Comparison of ENCODE assay signal across 23 cellular contexts in genomic region chr22:30336752-30337460, GRCh38. TPM values are rescaled to one million over a fixed set of nuclear protein-coding genes. Genes with fewer than 3 reads are reported as not detected.
A peak's percentile ranks its signal among the peaks of the same experiment; 100 is the strongest.
DNase-seq lines count a peak whose midpoint lies in the region; ATAC-seq and TF ChIP-seq lines count a peak whose summit lies in the region.
"Had no signal": no experiment of that assay in that cellular context is flagged by ENCODE, and none has a peak within 500 bp of the region (broad histone marks: within the 10 kb centered on the region; RNA-seq: fewer than 3 reads in every experiment).

No MANE protein-coding gene starts in this region.

- H3K27ac Mint-ChIP-seq in activated CD4-positive, alpha-beta T cell treated with anti-CD3 and anti-CD28 coated beads for 36 hours: peak overlapping the region; percentile 29
- peak overlapping the region; percentile 15 for H3K27ac Mint-ChIP-seq in activated CD8-positive, alpha-beta T cell treated with anti-CD3 and anti-CD28 coated beads for 36 hours
- H3K27ac Mint-ChIP-seq: nephron progenitor cell, type B pancreatic cell had no signal

- POLR2A ChIA-PET in activated CD4-positive, alpha-beta T cell treated with anti-CD3 and anti-CD28 coated beads for 36 hours (lab: Charles Lee): interaction anchor here (0.6 kb wide), 1 partner anchor 585 kb away, joined by 11 read pairs; no protein-coding TSS in a partner anchor
- POLR2A ChIA-PET in activated CD8-positive, alpha-beta T cell treated with anti-CD3 and anti-CD28 coated beads for 36 hours (lab: Charles Lee): interaction anchor here (0.9 to 1.2 kb wide), 3 partner anchors 9 to 20 kb away, joined by 3 read pairs; partner anchors contain the start of genes CCDC157 and SF3A1

- H3K27ac ChIP-seq in heart right ventricle (peak overlapping the region in 5 of 10 donors; percentile 2 to 41 (median 21)), psoas muscle (peak overlapping the region; percentile 50)
- H3K27ac ChIP-seq: brain microvascular endothelial cell, colonic mucosa, KMS-11 had no signal

- intact Hi-C loops in activated CD4-positive, alpha-beta T cell treated with anti-CD3 and anti-CD28 coated beads for 36 hours (cut with DNase I, micrococcal nuclease): no loop called here
- intact Hi-C loops in activated CD8-positive, alpha-beta T cell treated with anti-CD3 and anti-CD28 coated beads for 36 hours (cut with micrococcal nuclease): no loop called here
- intact Hi-C loops in heart right ventricle (cut with DNase I) (no loop called here), psoas muscle (cut with DNase I) (no loop called here)

- H3K36me3 Mint-ChIP-seq in activated CD4-positive, alpha-beta T cell treated with anti-CD3 and anti-CD28 coated beads for 36 hours (ENCODE audit: low read depth): peaks cover 87% of the 10 kb centered on the region
- H3K36me3 Mint-ChIP-seq in activated CD8-positive, alpha-beta T cell treated with anti-CD3 and anti-CD28 coated beads for 36 hours (ENCODE audit: low read depth): peaks cover 70% of the 10 kb centered on the region

- DNase-seq in activated CD4-positive, alpha-beta T cell treated with anti-CD3 and anti-CD28 coated beads for 36 hours: no peak
- no peak for DNase-seq in activated CD4-positive, alpha-beta T cell treated with anti-CD3 and anti-CD28 coated beads for 4 hours
- no peak for DNase-seq in activated CD8-positive, alpha-beta T cell treated with anti-CD3 and anti-CD28 coated beads for 36 hours
- DNase-seq in heart right ventricle: peak; percentile 69 to 71
- DNase-seq in psoas muscle: peak; percentile 41 to 78
- no peak for DNase-seq in NCI-H1930 (lab: John Stamatoyannopoulos, UW)
- no peak for DNase-seq in NCI-H1092 treated with DMSO at 0.1 percent for 48 hours (lab: John Stamatoyannopoulos, UW)
- DNase-seq in HCEC 1CT: no peak
- DNase-seq: 8988T; activated CD4-positive, alpha-beta T cell treated with anti-CD3 and anti-CD28 coated beads for 1 hour; brain microvascular endothelial cell; CD8-positive, alpha-beta memory T cell; colonic mucosa; DMS153; effector memory CD8-positive, alpha-beta T cell; foreskin fibroblast; NCI-H146; NCI-H2171; NCI-H524 treated with DMSO at 0.1 percent for 48 hours; nephron progenitor cell had no signal

- CTCF ChIA-PET in activated CD4-positive, alpha-beta T cell treated with anti-CD3 and anti-CD28 coated beads for 36 hours (lab: Charles Lee): interaction anchor here (0.8 to 1.0 kb wide), 2 partner anchors 44 to 48 kb away, joined by 3 to 7 read pairs; partner anchors contain the start of gene CASTOR1
- CTCF ChIA-PET in activated CD8-positive, alpha-beta T cell treated with anti-CD3 and anti-CD28 coated beads for 36 hours (lab: Charles Lee): interaction anchor here (1.2 to 2.2 kb wide), 3 partner anchors 12 to 49 kb away, joined by 3 to 13 read pairs (median 3); no protein-coding TSS in a partner anchor

- H3K27me3 Mint-ChIP-seq in activated CD4-positive, alpha-beta T cell treated with anti-CD3 and anti-CD28 coated beads for 36 hours: no peaks in the 10 kb centered on the region
- H3K27me3 Mint-ChIP-seq in activated CD8-positive, alpha-beta T cell treated with anti-CD3 and anti-CD28 coated beads for 36 hours: no peaks in the 10 kb centered on the region
- H3K27me3 Mint-ChIP-seq: CD8-positive, alpha-beta memory T cell; effector memory CD8-positive, alpha-beta T cell; type B pancreatic cell had no signal

- H3K9me3 ChIP-seq in heart right ventricle (no peaks in the 10 kb centered on the region), psoas muscle (no peaks in the 10 kb centered on the region)
- H3K9me3 ChIP-seq: colonic mucosa had no signal

- peaks cover under 1 to 53% (median 28%) of the 10 kb centered on the region in 9 donors for H3K4me1 ChIP-seq in heart right ventricle
- H3K4me1 ChIP-seq in psoas muscle: peaks cover 28% of the 10 kb centered on the region

- H3K27me3 ChIP-seq in heart right ventricle: no peaks in the 10 kb centered on the region
- no peaks in the 10 kb centered on the region for H3K27me3 ChIP-seq in psoas muscle (ENCODE audit: insufficient read depth in 3 of 3, low read length in 2 of 3)
- H3K27me3 ChIP-seq: brain microvascular endothelial cell, colonic mucosa had no signal

- WGBS in heart right ventricle, 2 donors: 93% methylated on average over 4 of the region's 4 CpGs
- 35 to 62% (median 42%) methylated on average over 4 of the region's 4 CpGs for WGBS in psoas muscle, 3 donors

- H3K4me3 ChIP-seq in heart right ventricle: no peak overlapping the region
- H3K4me3 ChIP-seq in psoas muscle: no peak overlapping the region
- H3K4me3 ChIP-seq: colonic mucosa had no signal

- TF ChIP-seq CTCF in activated CD8-positive, alpha-beta T cell treated with anti-CD3 and anti-CD28 coated beads for 36 hours (IDR thresholded peaks at IDR 0.05): no peak
- TF ChIP-seq CTCF in heart right ventricle (IDR thresholded peaks at IDR 0.05) (no peak), psoas muscle (IDR thresholded peaks at IDR 0.05) (no peak)

- H3K4me3 Mint-ChIP-seq in activated CD4-positive, alpha-beta T cell treated with anti-CD3 and anti-CD28 coated beads for 36 hours: no peak overlapping the region
- no peak overlapping the region for H3K4me3 Mint-ChIP-seq in activated CD8-positive, alpha-beta T cell treated with anti-CD3 and anti-CD28 coated beads for 36 hours
- H3K4me3 Mint-ChIP-seq: CD8-positive, alpha-beta memory T cell; effector memory CD8-positive, alpha-beta T cell; nephron progenitor cell; type B pancreatic cell had no signal

- no peak for ATAC-seq in activated CD4-positive, alpha-beta T cell treated with anti-CD3 and anti-CD28 coated beads for 36 hours
- ATAC-seq in activated CD8-positive, alpha-beta T cell treated with anti-CD3 and anti-CD28 coated beads for 36 hours: no peak
- ATAC-seq in heart right ventricle: peak; percentile 50 to 87 (median 80)
- peak; percentile 53 to 77 (median 75) for ATAC-seq in psoas muscle
- ATAC-seq: effector memory CD8-positive, alpha-beta T cell; Panc1 had no signal

- H3K9me3 Mint-ChIP-seq in activated CD4-positive, alpha-beta T cell treated with anti-CD3 and anti-CD28 coated beads for 36 hours (ENCODE audit: low read depth): no peaks in the 10 kb centered on the region
- no peaks in the 10 kb centered on the region for H3K9me3 Mint-ChIP-seq in activated CD8-positive, alpha-beta T cell treated with anti-CD3 and anti-CD28 coated beads for 36 hours
- H3K9me3 Mint-ChIP-seq: CD8-positive, alpha-beta memory T cell; effector memory CD8-positive, alpha-beta T cell; nephron progenitor cell; type B pancreatic cell had no signal

- H3K4me1 Mint-ChIP-seq in activated CD4-positive, alpha-beta T cell treated with anti-CD3 and anti-CD28 coated beads for 36 hours: peaks cover 43% of the 10 kb centered on the region
- H3K4me1 Mint-ChIP-seq in activated CD8-positive, alpha-beta T cell treated with anti-CD3 and anti-CD28 coated beads for 36 hours (ENCODE audit: low read depth): peaks cover 27% of the 10 kb centered on the region
- H3K4me1 Mint-ChIP-seq: CD8-positive, alpha-beta memory T cell; nephron progenitor cell had no signal

- H3K36me3 ChIP-seq in heart right ventricle: peaks cover 13 to 100% (median 91%) of the 10 kb centered on the region in 9 donors
- peaks cover 28 to 98% of the 10 kb centered on the region in 2 donors for H3K36me3 ChIP-seq in psoas muscle (ENCODE audit: insufficient read depth in 1 of 2, low read depth in 1 of 2)

RNA-seq across cellular contexts. Expression of gene TBC1D10A, which starts 10.2 kb away (rescaled TPM):
- total RNA-seq in activated CD4-positive, alpha-beta T cell treated with anti-CD3 and anti-CD28 coated beads for 36 hours: 10 to 100 TPM; 20.1 to 21.6 TPM
- total RNA-seq in activated CD8-positive, alpha-beta T cell treated with anti-CD3 and anti-CD28 coated beads for 36 hours: 10 to 100 TPM; 20.5 to 21.1 TPM
- total RNA-seq in heart right ventricle: 1 to 10 TPM; 3.2 to 7.5 (median 5.6) TPM
- polyA plus RNA-seq in heart right ventricle: 1 to 10 TPM; 6.9 to 9.5 TPM
- 1 to 10 TPM; 2.9 to 4.8 (median 3.3) TPM for total RNA-seq in psoas muscle
- polyA plus RNA-seq in psoas muscle: 1 to 10 TPM; 2.2 to 4.2 (median 2.9) TPM

RNA-seq across cellular contexts. Expression of gene SF3A1, which starts 19.8 kb away (rescaled TPM):
- total RNA-seq in activated CD4-positive, alpha-beta T cell treated with anti-CD3 and anti-CD28 coated beads for 36 hours: 100 to 1,000 TPM; 254 to 499 TPM
- 100 to 1,000 TPM; 252 to 262 TPM for total RNA-seq in activated CD8-positive, alpha-beta T cell treated with anti-CD3 and anti-CD28 coated beads for 36 hours
- 100 to 1,000 TPM in 6 of 10 donors, 10 to 100 TPM in 4; 84.4 to 132 (median 111) TPM for total RNA-seq in heart right ventricle
- polyA plus RNA-seq in heart right ventricle: 10 to 100 TPM; 13.2 to 16.0 TPM
- total RNA-seq in psoas muscle: 100 to 1,000 TPM; 107 to 146 (median 121) TPM
- polyA plus RNA-seq in psoas muscle: 10 to 100 TPM; 21.6 to 35.5 (median 32.3) TPM

RNA-seq across cellular contexts. Expression of gene CCDC157, which starts 19.9 kb away (rescaled TPM):
- 1 to 10 TPM; 2.4 to 3.7 TPM for total RNA-seq in activated CD4-positive, alpha-beta T cell treated with anti-CD3 and anti-CD28 coated beads for 36 hours
- 1 to 10 TPM; 2.2 to 2.4 TPM for total RNA-seq in activated CD8-positive, alpha-beta T cell treated with anti-CD3 and anti-CD28 coated beads for 36 hours
- 1 to 10 TPM in 3 of 10 donors, under 1 TPM in 7; 0.11 to 1.2 (median 0.85) TPM for total RNA-seq in heart right ventricle
- 1 to 10 TPM in 1 of 2 donors, under 1 TPM in 1; 0.88 to 1.2 TPM for polyA plus RNA-seq in heart right ventricle
- total RNA-seq in psoas muscle: under 1 TPM; 0.17 to 0.88 (median 0.54) TPM
- polyA plus RNA-seq in psoas muscle: 1 to 10 TPM; 1.4 to 2.6 (median 1.5) TPM

RNA-seq across cellular contexts. Expression of gene CASTOR1, which starts 47.6 kb away (rescaled TPM):
- 1 to 10 TPM; 1.6 to 2.2 TPM for total RNA-seq in activated CD4-positive, alpha-beta T cell treated with anti-CD3 and anti-CD28 coated beads for 36 hours
- 1 to 10 TPM; 4.2 to 5.1 TPM for total RNA-seq in activated CD8-positive, alpha-beta T cell treated with anti-CD3 and anti-CD28 coated beads for 36 hours
- total RNA-seq in heart right ventricle (1 to 10 TPM; 2.8 to 7.9 (median 5.4) TPM), psoas muscle (1 to 10 TPM in 3 of 4 donors, under 1 TPM in 1; 0.44 to 4.8 (median 2.2) TPM)
- polyA plus RNA-seq in heart right ventricle (10 to 100 TPM; 13.9 to 14.7 TPM), psoas muscle (1 to 10 TPM; 1.9 to 5.1 (median 2.9) TPM)

RNA-seq across cellular contexts. Expression of gene RNF215, which starts 50.3 kb away (rescaled TPM):
- total RNA-seq in activated CD4-positive, alpha-beta T cell treated with anti-CD3 and anti-CD28 coated beads for 36 hours: 1 to 10 TPM; 4.3 to 7.4 TPM
- 1 to 10 TPM; 7.1 to 7.2 TPM for total RNA-seq in activated CD8-positive, alpha-beta T cell treated with anti-CD3 and anti-CD28 coated beads for 36 hours
- total RNA-seq in heart right ventricle (10 to 100 TPM in 1 of 10 donors, 1 to 10 TPM in 9; 3.4 to 10.5 (median 6.0) TPM), psoas muscle (1 to 10 TPM; 5.7 to 9.8 (median 8.2) TPM)
- polyA plus RNA-seq in heart right ventricle (1 to 10 TPM; 4.9 to 7.2 TPM), psoas muscle (10 to 100 TPM in 1 of 3 donors, 1 to 10 TPM in 2; 6.1 to 13.8 (median 8.8) TPM)

Comparison
In these comparisons a context has a peak if more than half of its experiments do, and no peak if none do; other contexts are left out.
1. ATAC-seq: peak in heart right ventricle (8 of 8) and psoas muscle (4 of 4); none in activated CD4-positive, alpha-beta T cell treated with anti-CD3 and anti-CD28 coated beads for 36 hours (single experiment) and activated CD8-positive, alpha-beta T cell treated with anti-CD3 and anti-CD28 coated beads for 36 hours (single experiment).
2. DNase-seq: peak in heart right ventricle (2 of 2) and psoas muscle (2 of 2); none in activated CD4-positive, alpha-beta T cell treated with anti-CD3 and anti-CD28 coated beads for 36 hours (single experiment), activated CD4-positive, alpha-beta T cell treated with anti-CD3 and anti-CD28 coated beads for 4 hours (0 of 2), activated CD8-positive, alpha-beta T cell treated with anti-CD3 and anti-CD28 coated beads for 36 hours (single experiment), NCI-H1930 (0 of 2), NCI-H1092 treated with DMSO at 0.1 percent for 48 hours (single experiment) and HCEC 1CT (single experiment).